ENCODE assay signal across 8 cellular contexts in the genomic region with DNA sequence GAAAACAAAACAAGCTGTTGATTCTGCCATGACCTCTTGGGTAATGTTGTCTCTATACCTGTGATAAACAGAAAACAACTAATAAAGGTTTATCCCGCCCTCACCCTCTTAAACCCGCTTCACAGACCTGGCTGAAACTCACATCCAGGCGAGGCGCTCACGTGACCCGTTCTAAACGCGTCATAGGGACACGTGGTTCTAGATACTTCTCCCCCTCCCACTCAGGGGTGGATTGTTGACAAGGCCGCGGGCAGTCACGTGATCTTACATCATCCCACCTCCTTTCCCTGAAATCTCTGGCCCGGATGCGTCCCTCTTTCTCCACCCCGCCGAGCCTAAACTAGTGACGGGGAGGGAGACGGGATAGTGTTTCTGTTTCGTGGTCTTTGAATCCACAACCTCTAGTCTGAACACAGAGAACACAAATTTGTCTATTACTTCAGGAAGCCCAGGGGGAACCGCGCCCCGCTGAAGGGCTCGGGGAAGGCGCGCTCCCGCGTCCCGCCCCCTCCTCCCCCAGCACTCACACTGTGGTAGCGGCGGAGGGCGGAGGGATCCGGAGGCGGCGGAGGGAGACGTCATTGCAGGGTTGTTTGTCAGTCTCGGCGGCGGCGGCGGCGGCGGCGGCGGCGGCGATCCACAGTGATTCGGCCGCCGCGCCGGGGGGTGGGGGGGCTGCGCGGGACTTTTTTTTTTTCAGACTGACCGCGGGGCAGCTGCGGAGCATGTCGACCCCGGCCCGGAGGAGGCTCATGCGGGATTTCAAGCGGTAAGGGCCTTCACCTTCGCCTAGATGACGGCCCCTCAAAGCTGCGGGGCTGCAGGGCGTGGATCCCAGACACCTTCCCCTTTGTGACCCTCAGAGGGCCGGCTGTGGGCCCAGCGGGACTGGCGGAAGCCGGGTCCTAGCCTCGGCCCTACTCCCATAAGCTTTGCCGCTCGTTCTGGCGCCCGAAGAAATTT. TPM values are rescaled to one million over a fixed set of nuclear protein-coding genes. Genes with fewer than 3 reads are reported as not detected.
A peak's percentile ranks its signal among the peaks of the same experiment; 100 is the strongest.
DNase-seq lines count a peak whose midpoint lies in the region; ATAC-seq and TF ChIP-seq lines count a peak whose summit lies in the region.

A gene (plus strand): TSS at position 699 of the 963 bp plus-strand sequence. CDS start 27 bp downstream, at position 726.

- H3K36me3 Mint-ChIP-seq in T-helper 17 cell (ENCODE audit: low read depth): peaks cover 6% of the 10 kb centered on the region

- TF ChIP-seq CTCF in upper lobe of right lung (IDR thresholded peaks at IDR 0.05): no peak

- H3K36me3 ChIP-seq in upper lobe of right lung: peaks cover 11% of the 10 kb centered on the region

- H3K4me3 Mint-ChIP-seq in T-helper 17 cell: peak within 1 kb of the TSS; percentile 94

- H3K9me3 ChIP-seq in T-helper 17 cell (ENCODE audit: control insufficient read depth, low read length, poor library complexity, severe bottlenecking) (no peaks in the 10 kb centered on the region), upper lobe of right lung (no peaks in the 10 kb centered on the region)

- peaks cover 41% of the 10 kb centered on the region for H3K4me1 Mint-ChIP-seq in T-helper 17 cell

- H3K27me3 ChIP-seq in upper lobe of right lung: no peaks in the 10 kb centered on the region

- peak; percentile 64 for TF ChIP-seq POLR2A in GM15510 (IDR thresholded peaks at IDR 0.05; ENCODE audit: borderline replicate concordance, extremely low read depth, insufficient read length)

- DNase-seq in NCI-H1694 treated with DMSO at 0.1 percent for 48 hours (lab: John Stamatoyannopoulos, UW) (peak; percentile 96), T-helper 17 cell (peak; percentile 92 to 96 (median 93)), amygdala (lab: John Stamatoyannopoulos, UW) (peak; percentile 91 to 100 (median 98)), left cardiac atrium (peak; percentile 98), posterior vena cava (ENCODE audit: low spot score) (peak; percentile 99), upper lobe of right lung (peak; percentile 97)

- peak within 1 kb of the TSS; percentile 89 for H3K4me3 ChIP-seq in upper lobe of right lung

- peaks cover 31% of the 10 kb centered on the region for H3K4me1 ChIP-seq in upper lobe of right lung

- intact Hi-C loops in left cardiac atrium (cut with DNase I): loop anchor here in 1 of 2 donors (5.0 kb wide), 1 partner anchor 156 kb away; a partner anchor contains a TSS
- intact Hi-C loops in posterior vena cava (cut with DNase I): no loop called here
- intact Hi-C loops in upper lobe of right lung (cut with DNase I): no loop called here

- ATAC-seq in HG02885 (IDR thresholded peaks at IDR 0.05; ENCODE audit: poor library complexity, unreplicated experiment) (peak; percentile 76), T-helper 17 cell (peak; percentile 80), left cardiac atrium (peak; percentile 94), upper lobe of right lung (peak; percentile 93)

- H3K27ac Mint-ChIP-seq in T-helper 17 cell: peak within 1 kb of the TSS; percentile 98

- H3K27me3 Mint-ChIP-seq in T-helper 17 cell: no peaks in the 10 kb centered on the region

- peak within 1 kb of the TSS; percentile 100 for H3K27ac ChIP-seq in upper lobe of right lung

RNA-seq across cellular contexts. Expression of the gene that starts here (rescaled TPM):
- 100 to 1,000 TPM; 124 to 125 TPM for total RNA-seq in T-helper 17 cell
- total RNA-seq in left cardiac atrium: 100 to 1,000 TPM; 146 to 166 TPM
- total RNA-seq in posterior vena cava: 10 to 100 TPM; 78.7 to 93.5 TPM
- 94.6 TPM for total RNA-seq in upper lobe of right lung

Comparison
In these comparisons a context has a peak if more than half of its experiments do, and no peak if none do; other contexts are left out.
1. Peak in every context shown above with its lines: DNase-seq, ATAC-seq, H3K4me3 ChIP-seq and H3K27ac ChIP-seq.